In the genomic region with DNA sequence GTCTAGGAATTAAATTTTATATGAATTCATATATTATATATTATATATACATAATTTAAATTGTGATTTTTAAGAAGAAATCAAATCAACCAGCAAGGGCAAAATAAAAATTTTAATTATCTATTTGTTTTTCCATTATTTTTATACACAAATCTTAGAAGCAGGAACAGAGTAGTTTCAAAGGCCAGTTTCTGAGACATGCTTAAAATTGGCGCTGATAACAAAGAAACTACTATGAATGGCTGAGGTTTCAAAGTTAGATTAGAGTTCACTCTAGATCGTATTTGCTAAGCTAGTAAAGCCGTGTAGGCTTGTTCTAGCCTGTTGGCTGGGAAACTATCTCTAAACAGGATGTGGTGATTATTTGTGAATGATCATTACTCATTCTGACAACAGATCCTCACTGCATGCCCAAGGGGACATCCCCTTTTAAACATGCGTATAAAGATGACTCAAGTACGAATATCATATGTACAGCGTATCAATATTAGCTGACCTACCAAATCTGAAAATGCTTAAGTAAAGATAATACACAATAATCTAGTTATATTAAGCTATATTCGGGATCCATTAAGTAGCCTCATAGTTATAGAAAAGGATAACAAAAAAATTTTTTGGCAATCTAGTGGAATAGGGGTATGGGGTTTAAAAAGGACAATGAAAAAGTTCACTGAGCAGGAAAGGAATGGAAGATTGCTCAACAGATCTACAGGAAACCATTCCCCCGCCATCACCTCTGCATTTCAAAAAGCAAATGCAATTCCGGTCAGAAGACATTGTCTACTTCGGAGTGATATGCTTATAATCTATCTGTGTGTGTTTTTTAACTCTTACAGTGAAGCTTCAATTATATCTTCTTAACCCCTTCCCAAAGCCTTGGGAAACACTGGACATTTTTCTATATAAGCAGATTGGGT, we compare ENCODE assay signal across 1 cellular context.
TF ChIP-seq lines count a peak whose summit lies in the region.

No MANE protein-coding gene starts in this region.

TF ChIP-seq in K562, 482 proteins besides CTCF, POLR2A, EP300 and RAD21 (continued from another document):
- TF ChIP-seq, protein P1, sequence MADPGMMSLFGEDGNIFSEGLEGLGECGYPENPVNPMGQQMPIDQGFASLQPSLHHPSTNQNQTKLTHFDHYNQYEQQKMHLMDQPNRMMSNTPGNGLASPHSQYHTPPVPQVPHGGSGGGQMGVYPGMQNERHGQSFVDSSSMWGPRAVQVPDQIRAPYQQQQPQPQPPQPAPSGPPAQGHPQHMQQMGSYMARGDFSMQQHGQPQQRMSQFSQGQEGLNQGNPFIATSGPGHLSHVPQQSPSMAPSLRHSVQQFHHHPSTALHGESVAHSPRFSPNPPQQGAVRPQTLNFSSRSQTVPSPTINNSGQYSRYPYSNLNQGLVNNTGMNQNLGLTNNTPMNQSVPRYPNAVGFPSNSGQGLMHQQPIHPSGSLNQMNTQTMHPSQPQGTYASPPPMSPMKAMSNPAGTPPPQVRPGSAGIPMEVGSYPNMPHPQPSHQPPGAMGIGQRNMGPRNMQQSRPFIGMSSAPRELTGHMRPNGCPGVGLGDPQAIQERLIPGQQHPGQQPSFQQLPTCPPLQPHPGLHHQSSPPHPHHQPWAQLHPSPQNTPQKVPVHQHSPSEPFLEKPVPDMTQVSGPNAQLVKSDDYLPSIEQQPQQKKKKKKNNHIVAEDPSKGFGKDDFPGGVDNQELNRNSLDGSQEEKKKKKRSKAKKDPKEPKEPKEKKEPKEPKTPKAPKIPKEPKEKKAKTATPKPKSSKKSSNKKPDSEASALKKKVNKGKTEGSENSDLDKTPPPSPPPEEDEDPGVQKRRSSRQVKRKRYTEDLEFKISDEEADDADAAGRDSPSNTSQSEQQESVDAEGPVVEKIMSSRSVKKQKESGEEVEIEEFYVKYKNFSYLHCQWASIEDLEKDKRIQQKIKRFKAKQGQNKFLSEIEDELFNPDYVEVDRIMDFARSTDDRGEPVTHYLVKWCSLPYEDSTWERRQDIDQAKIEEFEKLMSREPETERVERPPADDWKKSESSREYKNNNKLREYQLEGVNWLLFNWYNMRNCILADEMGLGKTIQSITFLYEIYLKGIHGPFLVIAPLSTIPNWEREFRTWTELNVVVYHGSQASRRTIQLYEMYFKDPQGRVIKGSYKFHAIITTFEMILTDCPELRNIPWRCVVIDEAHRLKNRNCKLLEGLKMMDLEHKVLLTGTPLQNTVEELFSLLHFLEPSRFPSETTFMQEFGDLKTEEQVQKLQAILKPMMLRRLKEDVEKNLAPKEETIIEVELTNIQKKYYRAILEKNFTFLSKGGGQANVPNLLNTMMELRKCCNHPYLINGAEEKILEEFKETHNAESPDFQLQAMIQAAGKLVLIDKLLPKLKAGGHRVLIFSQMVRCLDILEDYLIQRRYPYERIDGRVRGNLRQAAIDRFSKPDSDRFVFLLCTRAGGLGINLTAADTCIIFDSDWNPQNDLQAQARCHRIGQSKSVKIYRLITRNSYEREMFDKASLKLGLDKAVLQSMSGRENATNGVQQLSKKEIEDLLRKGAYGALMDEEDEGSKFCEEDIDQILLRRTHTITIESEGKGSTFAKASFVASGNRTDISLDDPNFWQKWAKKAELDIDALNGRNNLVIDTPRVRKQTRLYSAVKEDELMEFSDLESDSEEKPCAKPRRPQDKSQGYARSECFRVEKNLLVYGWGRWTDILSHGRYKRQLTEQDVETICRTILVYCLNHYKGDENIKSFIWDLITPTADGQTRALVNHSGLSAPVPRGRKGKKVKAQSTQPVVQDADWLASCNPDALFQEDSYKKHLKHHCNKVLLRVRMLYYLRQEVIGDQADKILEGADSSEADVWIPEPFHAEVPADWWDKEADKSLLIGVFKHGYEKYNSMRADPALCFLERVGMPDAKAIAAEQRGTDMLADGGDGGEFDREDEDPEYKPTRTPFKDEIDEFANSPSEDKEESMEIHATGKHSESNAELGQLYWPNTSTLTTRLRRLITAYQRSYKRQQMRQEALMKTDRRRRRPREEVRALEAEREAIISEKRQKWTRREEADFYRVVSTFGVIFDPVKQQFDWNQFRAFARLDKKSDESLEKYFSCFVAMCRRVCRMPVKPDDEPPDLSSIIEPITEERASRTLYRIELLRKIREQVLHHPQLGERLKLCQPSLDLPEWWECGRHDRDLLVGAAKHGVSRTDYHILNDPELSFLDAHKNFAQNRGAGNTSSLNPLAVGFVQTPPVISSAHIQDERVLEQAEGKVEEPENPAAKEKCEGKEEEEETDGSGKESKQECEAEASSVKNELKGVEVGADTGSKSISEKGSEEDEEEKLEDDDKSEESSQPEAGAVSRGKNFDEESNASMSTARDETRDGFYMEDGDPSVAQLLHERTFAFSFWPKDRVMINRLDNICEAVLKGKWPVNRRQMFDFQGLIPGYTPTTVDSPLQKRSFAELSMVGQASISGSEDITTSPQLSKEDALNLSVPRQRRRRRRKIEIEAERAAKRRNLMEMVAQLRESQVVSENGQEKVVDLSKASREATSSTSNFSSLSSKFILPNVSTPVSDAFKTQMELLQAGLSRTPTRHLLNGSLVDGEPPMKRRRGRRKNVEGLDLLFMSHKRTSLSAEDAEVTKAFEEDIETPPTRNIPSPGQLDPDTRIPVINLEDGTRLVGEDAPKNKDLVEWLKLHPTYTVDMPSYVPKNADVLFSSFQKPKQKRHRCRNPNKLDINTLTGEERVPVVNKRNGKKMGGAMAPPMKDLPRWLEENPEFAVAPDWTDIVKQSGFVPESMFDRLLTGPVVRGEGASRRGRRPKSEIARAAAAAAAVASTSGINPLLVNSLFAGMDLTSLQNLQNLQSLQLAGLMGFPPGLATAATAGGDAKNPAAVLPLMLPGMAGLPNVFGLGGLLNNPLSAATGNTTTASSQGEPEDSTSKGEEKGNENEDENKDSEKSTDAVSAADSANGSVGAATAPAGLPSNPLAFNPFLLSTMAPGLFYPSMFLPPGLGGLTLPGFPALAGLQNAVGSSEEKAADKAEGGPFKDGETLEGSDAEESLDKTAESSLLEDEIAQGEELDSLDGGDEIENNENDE (IDR thresholded peaks at IDR 0.05; ENCODE audit: low read depth, low read length), result no peak
- TF ChIP-seq, protein P2, sequence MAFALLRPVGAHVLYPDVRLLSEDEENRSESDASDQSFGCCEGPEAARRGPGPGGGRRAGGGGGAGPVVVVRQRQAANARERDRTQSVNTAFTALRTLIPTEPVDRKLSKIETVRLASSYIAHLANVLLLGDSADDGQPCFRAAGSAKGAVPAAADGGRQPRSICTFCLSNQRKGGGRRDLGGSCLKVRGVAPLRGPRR (CRISPR knock-in tag; IDR thresholded peaks at IDR 0.05), result no peak
- no peak for TF ChIP-seq GATA2 (CRISPR knock-in tag; IDR thresholded peaks at IDR 0.05)
